Comparison of ENCODE assay signal across 1 cellular context in genomic region chr1:246297314-246298273, GRCh38.
TF ChIP-seq lines count a peak whose summit lies in the region.

No MANE protein-coding gene starts in this region.

TF ChIP-seq in GM23338, 12 proteins besides CTCF, POLR2A, EP300 and RAD21 (continued from another document):
- TF ChIP-seq ZNF462 (CRISPR knock-in tag; IDR thresholded peaks at IDR 0.05), result no peak
- TF ChIP-seq NANOG (IDR thresholded peaks at IDR 0.05; ENCODE audit: borderline replicate concordance), result no peak
- no peak for TF ChIP-seq ETS1 (IDR thresholded peaks at IDR 0.05)
- TF ChIP-seq STAT1 (IDR thresholded peaks at IDR 0.05; ENCODE audit: unreplicated experiment), result no peak
- TF ChIP-seq CREB1 (CRISPR knock-in tag; IDR thresholded peaks at IDR 0.05; ENCODE audit: low read depth), result no peak
- TF ChIP-seq ZNF331 (CRISPR knock-in tag; IDR thresholded peaks at IDR 0.05; ENCODE audit: low read depth), result no peak
- TF ChIP-seq EZH2 (IDR thresholded peaks at IDR 0.05; ENCODE audit: low read depth, unreplicated experiment), result no peak
- no peak for TF ChIP-seq REST (IDR thresholded peaks at IDR 0.05; ENCODE audit: unreplicated experiment)
